8 cellular contexts compared by ENCODE assay signal in genomic region chr11:35662061-35662648, GRCh38. TPM values are rescaled to one million over a fixed set of nuclear protein-coding genes. Genes with fewer than 3 reads are reported as not detected.
DNase-seq lines count a peak whose midpoint lies in the region; ATAC-seq and TF ChIP-seq lines count a peak whose summit lies in the region.

No MANE protein-coding gene starts in this region.

- POLR2A ChIA-PET in activated CD4-positive, alpha-beta T cell treated with anti-CD3 and anti-CD28 coated beads for 36 hours (lab: Charles Lee), result no interaction called here

- H4K5ac ChIP-seq in H9 (ENCODE audit: insufficient read length, low read depth, low read length), result no peak overlapping the region

- H3K4me3 Mint-ChIP-seq in activated CD4-positive, alpha-beta T cell treated with anti-CD3 and anti-CD28 coated beads for 36 hours, result peak overlapping the region; percentile 83
- H3K4me3 Mint-ChIP-seq in H9 (peak overlapping the region; percentile 73 to 84), glutamatergic neuron (ENCODE audit: unreplicated experiment) (peak overlapping the region; percentile 93)
- peak overlapping the region; percentile 99 for H3K4me3 Mint-ChIP-seq in activated T-helper 17 cell treated with anti-CD3 and anti-CD28 coated beads, Interleukin-2, amount 50 U/mL, for 72 hours

- H3F3A ChIP-seq in MM.1S (ENCODE audit: insufficient read depth, low read length), result peaks cover 26% of the 10 kb centered on the region

- H4K8ac ChIP-seq in H9 (replicated peaks; ENCODE audit: insufficient read length, low read depth, low read length), result no peak overlapping the region
- peak overlapping the region; percentile 79 for H4K8ac ChIP-seq in trophoblast cell (ENCODE audit: low read depth, low read length)

- H3K4me2 ChIP-seq in H9 (ENCODE audit: insufficient read depth, insufficient read length, low read length) (peak overlapping the region; percentile 97), MM.1S (ENCODE audit: low read depth, low read length) (peak overlapping the region; percentile 90), trophoblast cell (ENCODE audit: low read length) (peak overlapping the region; percentile 91)

- peaks cover 3% of the 10 kb centered on the region; the same call in 1 of the 2 replicates for H3K79me2 ChIP-seq in H9 (ENCODE audit: insufficient read depth, low read length)
- peaks cover 38% of the 10 kb centered on the region for H3K79me2 ChIP-seq in MM.1S (ENCODE audit: low read length)
- peaks cover 7% of the 10 kb centered on the region for H3K79me2 ChIP-seq in trophoblast cell (ENCODE audit: control insufficient read depth, insufficient read depth, low read length, poor library complexity)

- H3K36me3 ChIP-seq in MM.1S (replicated peaks; ENCODE audit: insufficient read depth, low read length) (no peaks in the 10 kb centered on the region), trophoblast cell (ENCODE audit: control insufficient read depth in 1 of 2, insufficient read depth in 2 of 2, low read length in 2 of 2) (no peaks in the 10 kb centered on the region)

- no peak overlapping the region for H2BK120ac ChIP-seq in H9 (ENCODE audit: low read depth, low read length, poor library complexity, severe bottlenecking)
- no peak overlapping the region for H2BK120ac ChIP-seq in trophoblast cell (ENCODE audit: insufficient read depth, low read length, poor library complexity)

- peak overlapping the region; percentile 97 for H3K27ac Mint-ChIP-seq in activated CD4-positive, alpha-beta T cell treated with anti-CD3 and anti-CD28 coated beads for 36 hours
- peak overlapping the region in 2 of 3 experiments; percentile 74 to 83; a peak in 2 of 7 replicates for H3K27ac Mint-ChIP-seq in H9
- peak overlapping the region; percentile 99 for H3K27ac Mint-ChIP-seq in activated T-helper 17 cell treated with anti-CD3 and anti-CD28 coated beads, Interleukin-2, amount 50 U/mL, for 72 hours
- H3K27ac Mint-ChIP-seq in glutamatergic neuron (ENCODE audit: unreplicated experiment), result peak overlapping the region; percentile 95

- H2AK5ac ChIP-seq in H9 (ENCODE audit: insufficient read length, low read length) (no peak overlapping the region), trophoblast cell (ENCODE audit: low read length) (no peak overlapping the region)

- H3K27ac ChIP-seq in H9 (ENCODE audit: insufficient read length, low read depth, low read length), result no peak overlapping the region
- peak overlapping the region; percentile 41; the same call in 1 of the 2 replicates for H3K27ac ChIP-seq in MM.1S (ENCODE audit: low read length)
- H3K27ac ChIP-seq in trophoblast cell (ENCODE audit: low read depth, low read length), result peak overlapping the region; percentile 63

- peaks cover 6% of the 10 kb centered on the region; the same call in 1 of the 2 replicates for H3K27me3 ChIP-seq in H9 (ENCODE audit: insufficient read depth, low read length)
- no peaks in the 10 kb centered on the region for H3K27me3 ChIP-seq in MM.1S (replicated peaks; ENCODE audit: insufficient read depth, low read length)
- H3K27me3 ChIP-seq in trophoblast cell (ENCODE audit: insufficient read depth, low read length), result no peaks in the 10 kb centered on the region

- peaks cover 29% of the 10 kb centered on the region for H3K9me3 Mint-ChIP-seq in activated CD4-positive, alpha-beta T cell treated with anti-CD3 and anti-CD28 coated beads for 36 hours (ENCODE audit: low read depth)
- peaks cover 33 to 36% of the 10 kb centered on the region in 2 experiments for H3K9me3 Mint-ChIP-seq in H9
- peaks cover 21% of the 10 kb centered on the region for H3K9me3 Mint-ChIP-seq in activated T-helper 17 cell treated with anti-CD3 and anti-CD28 coated beads, Interleukin-2, amount 50 U/mL, for 72 hours
- peaks cover 20% of the 10 kb centered on the region for H3K9me3 Mint-ChIP-seq in glutamatergic neuron (ENCODE audit: unreplicated experiment)

- CTCF ChIA-PET in activated CD4-positive, alpha-beta T cell treated with anti-CD3 and anti-CD28 coated beads for 36 hours (lab: Charles Lee), result interaction anchor here (0.6 to 1.2 kb wide), 2 partner anchors 484 to 864 kb away, joined by 3 read pairs; no protein-coding TSS in a partner anchor

- no peak overlapping the region for H2BK15ac ChIP-seq in H9 (ENCODE audit: low read depth, low read length)

- H2BK12ac ChIP-seq in H9 (ENCODE audit: insufficient read length, low read depth, low read length), result no peak overlapping the region
- peak overlapping the region; percentile 51 for H2BK12ac ChIP-seq in trophoblast cell (ENCODE audit: low read length)

- H3K23me2 ChIP-seq in H9 (ENCODE audit: insufficient read length, low read depth, low read length, poor library complexity, severe bottlenecking), result peaks cover 14% of the 10 kb centered on the region

- H3K4me1 ChIP-seq in H9 (ENCODE audit: insufficient read depth, low read length) (0 out of 2 replicates have a peak, but pooled peaks cover 2% of the 10 kb centered on the region), MM.1S (ENCODE audit: low read length) (peaks cover 21% of the 10 kb centered on the region), trophoblast cell (ENCODE audit: control insufficient read depth in 1 of 2, insufficient read depth in 2 of 2, low read length in 2 of 2) (peaks cover 8 to 9% of the 10 kb centered on the region in 2 experiments)

- peak overlapping the region; percentile 39 for H4K12ac ChIP-seq in trophoblast cell (ENCODE audit: low read depth, low read length)

- H3K9me3 ChIP-seq in H9 (ENCODE audit: control insufficient read depth, low read depth, low read length) (no peaks in the 10 kb centered on the region), MM.1S (replicated peaks; ENCODE audit: insufficient read depth, low read length) (no peaks in the 10 kb centered on the region), trophoblast cell (ENCODE audit: insufficient read depth, low read depth, low read length) (peaks cover 3% of the 10 kb centered on the region)

- H2BK5ac ChIP-seq in H9 (ENCODE audit: insufficient read length, low read length) (no peak overlapping the region), trophoblast cell (ENCODE audit: low read depth, low read length, poor library complexity) (no peak overlapping the region)

- H4K91ac ChIP-seq in H9 (ENCODE audit: insufficient read length, low read depth, low read length) (no peak overlapping the region), trophoblast cell (ENCODE audit: low read depth, low read length) (peak overlapping the region; percentile 93)

- DNase-seq in activated CD4-positive, alpha-beta T cell treated with anti-CD3 and anti-CD28 coated beads for 36 hours, result peak; percentile 24
- no peak for DNase-seq in activated CD4-positive, alpha-beta T cell treated with anti-CD3 and anti-CD28 coated beads, Interleukin-2, amount 50 U/mL, for 4 hours
- no peak for DNase-seq in H9
- DNase-seq in MM.1S, result peak; percentile 62
- no peak for DNase-seq in glutamatergic neuron
- no peak for DNase-seq in trophoblast cell
- DNase-seq in KBM-7, result no peak

- H4K20me1 ChIP-seq in H9 (ENCODE audit: control insufficient read depth, insufficient read depth, insufficient read length) (no peaks in the 10 kb centered on the region), MM.1S (ENCODE audit: insufficient read depth, low read length) (no peaks in the 10 kb centered on the region)

- H3K9me2 ChIP-seq in MM.1S (replicated peaks; ENCODE audit: insufficient read depth, low read length), result no peaks in the 10 kb centered on the region

- H3K36me3 Mint-ChIP-seq in activated CD4-positive, alpha-beta T cell treated with anti-CD3 and anti-CD28 coated beads for 36 hours (ENCODE audit: low read depth), result peaks cover 34% of the 10 kb centered on the region
- peaks cover 32 to 39% (median 33%) of the 10 kb centered on the region in 3 experiments for H3K36me3 Mint-ChIP-seq in H9 (ENCODE audit: insufficient read depth in 1 of 3, low read depth in 3 of 3)
- peaks cover 13% of the 10 kb centered on the region for H3K36me3 Mint-ChIP-seq in activated T-helper 17 cell treated with anti-CD3 and anti-CD28 coated beads, Interleukin-2, amount 50 U/mL, for 72 hours (ENCODE audit: low read depth)
- peaks cover 27% of the 10 kb centered on the region for H3K36me3 Mint-ChIP-seq in glutamatergic neuron (ENCODE audit: unreplicated experiment)

- H3K4me1 Mint-ChIP-seq in activated CD4-positive, alpha-beta T cell treated with anti-CD3 and anti-CD28 coated beads for 36 hours, result peaks cover 41% of the 10 kb centered on the region
- peaks cover 7 to 15% of the 10 kb centered on the region in 2 experiments; a peak in 3 of 4 replicates for H3K4me1 Mint-ChIP-seq in H9
- peaks cover 30% of the 10 kb centered on the region for H3K4me1 Mint-ChIP-seq in activated T-helper 17 cell treated with anti-CD3 and anti-CD28 coated beads, Interleukin-2, amount 50 U/mL, for 72 hours
- H3K4me1 Mint-ChIP-seq in glutamatergic neuron (ENCODE audit: low read depth, unreplicated experiment), result peaks cover 17% of the 10 kb centered on the region

- TF ChIP-seq CTCF in H9 (conservative IDR thresholded peaks at IDR 0.05) (no peak), MM.1S (IDR thresholded peaks at IDR 0.05; ENCODE audit: low read length) (no peak), glutamatergic neuron (IDR thresholded peaks at IDR 0.05; ENCODE audit: partially characterized antibody, unreplicated experiment) (no peak)

- intact Hi-C loops in activated CD4-positive, alpha-beta T cell treated with anti-CD3 and anti-CD28 coated beads for 36 hours (cut with DNase I, micrococcal nuclease), result loop anchor here (1.0 to 10.0 kb wide), 13 partner anchors 12 to 1927 kb away; partner anchors contain the start of genes COMMD9 (in 2 of the 2), APIP (in 1 of the 2), CAT (in 1 of the 2) and CD59 (in 1 of the 2)

- H3K79me1 ChIP-seq in H9 (ENCODE audit: insufficient read depth, low read depth, low read length, poor library complexity, severe bottlenecking) (no peaks in the 10 kb centered on the region), trophoblast cell (ENCODE audit: low read length) (peaks cover 10% of the 10 kb centered on the region)

- no peak overlapping the region for H3K23ac ChIP-seq in H9 (ENCODE audit: insufficient read length, low read depth, low read length)
- H3K23ac ChIP-seq in trophoblast cell (ENCODE audit: low read length), result no peak overlapping the region

- peak overlapping the region; percentile 9 for H3K18ac ChIP-seq in H9 (ENCODE audit: insufficient read length, low read depth, low read length)
- no peak overlapping the region for H3K18ac ChIP-seq in trophoblast cell (ENCODE audit: low read length)

- 0 out of 2 replicates have a peak overlapping the region, but pooled peaks have one; percentile 2 for H3K14ac ChIP-seq in H9 (ENCODE audit: insufficient read depth, low read length)
- H3K14ac ChIP-seq in trophoblast cell (ENCODE audit: low read length), result peak overlapping the region; percentile 52

- no peak overlapping the region for H3K56ac ChIP-seq in H9 (ENCODE audit: insufficient read length, low read depth, low read length)

- H3K27me3 Mint-ChIP-seq in activated CD4-positive, alpha-beta T cell treated with anti-CD3 and anti-CD28 coated beads for 36 hours, result peaks cover 3% of the 10 kb centered on the region
- H3K27me3 Mint-ChIP-seq in H9 (ENCODE audit: low read depth) (peaks cover 67% of the 10 kb centered on the region), glutamatergic neuron (ENCODE audit: unreplicated experiment) (peaks cover 15% of the 10 kb centered on the region)
- peaks cover 12% of the 10 kb centered on the region for H3K27me3 Mint-ChIP-seq in activated T-helper 17 cell treated with anti-CD3 and anti-CD28 coated beads, Interleukin-2, amount 50 U/mL, for 72 hours

- no peak overlapping the region for H2BK20ac ChIP-seq in H9 (ENCODE audit: low read depth, low read length, poor library complexity, severe bottlenecking)

- no CpG with 5 or more reads among the region's 12 CpGs for WGBS in H9 (ENCODE audit: extremely low coverage, insufficient read length, low lambda C conversion rate)
- no CpG with 5 or more reads among the region's 12 CpGs for WGBS in trophoblast cell (ENCODE audit: extremely low coverage, insufficient coverage, insufficient read length)

- ATAC-seq in activated CD4-positive, alpha-beta T cell treated with anti-CD3 and anti-CD28 coated beads for 36 hours, result peak; percentile 31
- peak; percentile 28 for ATAC-seq in activated T-helper 17 cell treated with anti-CD3 and anti-CD28 coated beads, Interleukin-2, amount 50 U/mL, for 72 hours (replicated peaks)

- H3K4me3 ChIP-seq in MM.1S (ENCODE audit: low read length) (peak overlapping the region; percentile 90), trophoblast cell (ENCODE audit: low read depth, low read length) (peak overlapping the region; percentile 83)

- peak overlapping the region; percentile 43 for H3K9ac ChIP-seq in H9 (ENCODE audit: extremely low read depth, insufficient read length, low read length)
- H3K9ac ChIP-seq in MM.1S (ENCODE audit: low read length), result peak overlapping the region; percentile 69
- peak overlapping the region; percentile 82 for H3K9ac ChIP-seq in trophoblast cell (ENCODE audit: low read length)

- H3K4ac ChIP-seq in H9 (ENCODE audit: low read depth, low read length), result no peak overlapping the region
- no peak overlapping the region for H3K4ac ChIP-seq in trophoblast cell (ENCODE audit: low read depth, low read length)

- H2AFZ ChIP-seq in H9 (ENCODE audit: low read length) (peak overlapping the region; percentile 3), MM.1S (ENCODE audit: low read length) (peak overlapping the region; percentile 96), trophoblast cell (ENCODE audit: insufficient read depth, low read length, poor library complexity) (peak overlapping the region; percentile 52)

- in situ Hi-C loops in KBM-7 (cut with MboI; ENCODE audit: low pct_unique_long_range_greater_than_20kb, low sequenced_read_pairs), result no loop called here

- H3T11ph ChIP-seq in H9 (ENCODE audit: low read length), result no peak overlapping the region

RNA-seq across cellular contexts. Expression of gene TRIM44, which starts 0.4 kb away (rescaled TPM):
- total RNA-seq in activated CD4-positive, alpha-beta T cell treated with anti-CD3 and anti-CD28 coated beads for 36 hours, result 10 to 100 TPM; 38.1 to 39.9 TPM
- total RNA-seq in H9 (2021) (34.8 and 37.7 TPM in 2 replicates), glutamatergic neuron (ENCODE audit: unreplicated experiment) (53.3 TPM)
- 10 to 100 TPM; 14.3 to 17.7 TPM for total RNA-seq in activated T-helper 17 cell treated with anti-CD3 and anti-CD28 coated beads, Interleukin-2, amount 50 U/mL, for 72 hours
- polyA plus RNA-seq in trophoblast cell (2013), result 14.8 and 17.3 TPM in 2 replicates

RNA-seq across cellular contexts. Expression of gene FJX1, which starts 43.9 kb away (rescaled TPM):
- total RNA-seq in activated CD4-positive, alpha-beta T cell treated with anti-CD3 and anti-CD28 coated beads for 36 hours, result under 1 TPM; 0.69 to 0.74 TPM
- 11.5 and 14.4 TPM in 2 replicates for total RNA-seq in H9 (2021)
- total RNA-seq in activated T-helper 17 cell treated with anti-CD3 and anti-CD28 coated beads, Interleukin-2, amount 50 U/mL, for 72 hours, result under 1 TPM; 0.21 to 0.48 TPM
- 74.3 TPM for total RNA-seq in glutamatergic neuron (ENCODE audit: unreplicated experiment)
- 19.3 and 21.1 TPM in 2 replicates for polyA plus RNA-seq in trophoblast cell (2013)

Comparison
In these comparisons a context has a peak if more than half of its experiments do, and no peak if none do; other contexts are left out.
1. DNase-seq: peak in activated CD4-positive, alpha-beta T cell treated with anti-CD3 and anti-CD28 coated beads for 36 hours (single experiment) and MM.1S (single experiment); none in activated CD4-positive, alpha-beta T cell treated with anti-CD3 and anti-CD28 coated beads, Interleukin-2, amount 50 U/mL, for 4 hours (0 of 2), H9 (single experiment), glutamatergic neuron (single experiment), trophoblast cell (0 of 2) and KBM-7 (single experiment).
2. H2AFZ ChIP-seq: peak in every context shown above with its lines; median percentile 96 in MM.1S; 52 in trophoblast cell; 3 in H9.
3. Peak in every context shown above with its lines, with median percentiles within 50 percentile points of each other: H3K27ac Mint-ChIP-seq, H3K4me3 Mint-ChIP-seq, H3K4me2 ChIP-seq and H3K9ac ChIP-seq.